ENCODE assay signal across 16 cellular contexts in the genomic region with DNA sequence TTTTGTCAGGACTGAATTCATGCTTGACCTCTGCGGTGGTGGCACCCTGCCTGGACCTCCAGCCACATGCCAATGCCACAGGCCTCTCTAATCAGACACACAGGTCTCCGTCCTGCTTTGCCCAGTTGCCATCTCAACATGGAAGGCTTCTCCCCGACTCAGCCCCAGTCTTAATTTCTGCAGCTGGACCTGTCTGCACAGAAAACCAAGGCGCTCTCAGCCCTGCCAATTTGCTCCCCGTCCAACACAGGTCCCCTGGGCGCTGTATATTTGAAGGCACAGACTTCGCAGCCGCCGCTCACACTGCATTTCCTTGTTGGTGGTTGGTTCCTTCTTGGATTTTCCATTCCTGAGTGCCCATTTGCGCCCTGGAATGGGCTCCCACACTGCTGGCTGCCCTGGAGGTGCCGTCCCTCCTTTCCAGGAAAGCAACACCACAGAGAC. TPM values are rescaled to one million over a fixed set of nuclear protein-coding genes. Genes with fewer than 3 reads are reported as not detected.
A peak's percentile ranks its signal among the peaks of the same experiment; 100 is the strongest.
DNase-seq lines count a peak whose midpoint lies in the region; ATAC-seq and TF ChIP-seq lines count a peak whose summit lies in the region.
"Had no signal": no experiment of that assay in that cellular context is flagged by ENCODE, and none has a peak within 500 bp of the region (broad histone marks: within the 10 kb centered on the region; RNA-seq: fewer than 3 reads in every experiment).

No MANE protein-coding gene starts in this region.

- intact Hi-C loops in right cardiac atrium (cut with DNase I) (no loop called here), spleen (cut with DNase I; ENCODE audit: low total_unique reads) (no loop called here)

- H3K4me1 ChIP-seq in right cardiac atrium (ENCODE audit: control insufficient read depth, insufficient read depth, low read length) = peaks cover 7% of the 10 kb centered on the region
- peaks cover 0 to 24% (median 9%) of the 10 kb centered on the region in 6 donors for H3K4me1 ChIP-seq in spleen

- peak; percentile 46 to 65 for ATAC-seq in right cardiac atrium

- H3K27me3 ChIP-seq in right cardiac atrium (ENCODE audit: control insufficient read depth, insufficient read depth) = no peaks in the 10 kb centered on the region
- H3K27me3 ChIP-seq in spleen (replicated peaks in 1 of 7) = no peaks in the 10 kb centered on the region
- H3K27me3 ChIP-seq: transverse colon had no signal

- no peak for TF ChIP-seq POLR2A in spleen (IDR thresholded peaks at IDR 0.05)

- no peak for TF ChIP-seq CTCF in RWPE1 (conservative IDR thresholded peaks at IDR 0.05; ENCODE audit: low read depth)
- no peak for TF ChIP-seq CTCF in spleen (IDR thresholded peaks at IDR 0.05 in 8 of 11, conservative IDR thresholded peaks at IDR 0.05 in 3 of 11)

- peak; percentile 21 for DNase-seq in NCI-H1436 (lab: John Stamatoyannopoulos, UW)
- no peak for DNase-seq in NCI-H1436 treated with DMSO at 0.1 percent for 48 hours (lab: John Stamatoyannopoulos, UW)
- no peak for DNase-seq in RWPE1 (ENCODE audit: low spot score)
- peak in 2 of 3 donors; percentile 77 to 83 for DNase-seq in right cardiac atrium
- no peak for DNase-seq in spleen
- no peak for DNase-seq in hippocampal formation (lab: John Stamatoyannopoulos, UW)
- DNase-seq in cerebellum (ENCODE audit: low spot score) = no peak
- DNase-seq in EL = no peak
- DNase-seq: activated CD4-positive, alpha-beta T cell treated with anti-CD3 and anti-CD28 coated beads, Interleukin-2, amount 10 ng/mL, durations not matched to agents 24 days and 14 days; central memory CD4-positive, alpha-beta T cell; erythroblast; naive B cell; transverse colon had no signal

- peaks cover 0 to 9% (median under 1%) of the 10 kb centered on the region in 6 donors for H3K36me3 ChIP-seq in spleen
- H3K36me3 ChIP-seq: transverse colon had no signal

- POLR2A ChIA-PET in RWPE1 (lab: Yijun Ruan, JAX; ENCODE audit: low non-redundant PET) = no interaction called here

- H3K27ac ChIP-seq in RWPE1 (peak overlapping the region; percentile 82), right cardiac atrium (ENCODE audit: low read length) (no peak overlapping the region), spleen (peak overlapping the region in 5 of 8 donors; percentile 35 to 67 (median 46))
- H3K27ac ChIP-seq: 22Rv1, transverse colon had no signal

- H3K9me3 ChIP-seq in right cardiac atrium (ENCODE audit: control insufficient read depth, low read length) (no peaks in the 10 kb centered on the region), spleen (no peaks in the 10 kb centered on the region)
- H3K9me3 ChIP-seq: transverse colon had no signal

- WGBS in right cardiac atrium = 59% methylated on average over 11 of the region's 11 CpGs
- WGBS in spleen, 5 donors = 77 to 87% (median 85%) methylated on average over 10 to 11 of the region's 11 CpGs

- CTCF ChIA-PET in RWPE1 (lab: Yijun Ruan, JAX) = interaction anchor here (0.8 kb wide), 1 partner anchor 96 kb away, joined by 5 read pairs; no protein-coding TSS in a partner anchor

- H3K4me3 ChIP-seq in right cardiac atrium (ENCODE audit: low read length) (no peak overlapping the region), spleen (no peak overlapping the region)
- H3K4me3 ChIP-seq: transverse colon had no signal

RNA-seq across cellular contexts. Expression of a gene that starts 28.0 kb away (rescaled TPM):
- total RNA-seq in right cardiac atrium = 1 to 10 TPM; 7.0 to 9.2 (median 8.5) TPM
- polyA plus RNA-seq in right cardiac atrium = 9.9 TPM
- 100 to 1,000 TPM in 1 of 7 donors, 10 to 100 TPM in 6; 34.7 to 120 (median 60.1) TPM for total RNA-seq in spleen
- polyA plus RNA-seq in spleen = 10 to 100 TPM in 2 of 3 donors, 1 to 10 TPM in 1; 6.4 to 66.9 (median 29.7) TPM
- total RNA-seq in cerebellum = 13.5 TPM

RNA-seq across cellular contexts. Expression of a gene that starts 34.8 kb away (rescaled TPM):
- total RNA-seq in right cardiac atrium (10 to 100 TPM; 12.8 to 17.1 (median 15.6) TPM), spleen (10 to 100 TPM; 30.5 to 55.2 (median 51.5) TPM), cerebellum (37.0 TPM)
- polyA plus RNA-seq in right cardiac atrium (6.0 TPM), spleen (10 to 100 TPM in 1 of 3 donors, 1 to 10 TPM in 2; 4.2 to 10.0 (median 5.8) TPM)

RNA-seq across cellular contexts. Expression of a gene that starts 35.6 kb away (rescaled TPM):
- total RNA-seq in right cardiac atrium (not detected), spleen (under 1 TPM; 0.13 to 0.88 (median 0.56) TPM), cerebellum (not detected)
- polyA plus RNA-seq in right cardiac atrium (not detected), spleen (under 1 TPM; 0.09 to 0.51 (median 0.33) TPM)
- total RNA-seq: activated CD4-positive, alpha-beta T cell treated with anti-CD3 and anti-CD28 coated beads, Interleukin-2, amount 10 ng/mL, durations not matched to agents 24 days and 14 days; H4; HT1080 had no signal

RNA-seq across cellular contexts. Expression of a gene that starts 53.5 kb away (rescaled TPM):
- total RNA-seq in right cardiac atrium (1 to 10 TPM; 4.4 to 6.4 (median 5.1) TPM), spleen (100 to 1,000 TPM in 1 of 7 donors, 10 to 100 TPM in 6; 39.7 to 103 (median 65.4) TPM), cerebellum (9.5 TPM)
- polyA plus RNA-seq in right cardiac atrium (6.6 TPM), spleen (100 to 1,000 TPM in 2 of 3 donors, 10 to 100 TPM in 1; 30.9 to 147 (median 102) TPM)

Comparison
In these comparisons a context has a peak if more than half of its experiments do, and no peak if none do; other contexts are left out.
1. DNase-seq: peak in NCI-H1436 (single experiment) and right cardiac atrium (2 of 3); none in NCI-H1436 treated with DMSO at 0.1 percent for 48 hours (single experiment), RWPE1 (single experiment), spleen (single experiment), hippocampal formation (0 of 2), cerebellum (single experiment) and EL (single experiment).